ENCODE assay signal across 8 cellular contexts in genomic region chr4:152500798-152501434, GRCh38. TPM values are rescaled to one million over a fixed set of nuclear protein-coding genes. Genes with fewer than 3 reads are reported as not detected.
A peak's percentile ranks its signal among the peaks of the same experiment; 100 is the strongest.
DNase-seq lines count a peak whose midpoint lies in the region; ATAC-seq and TF ChIP-seq lines count a peak whose summit lies in the region.

No MANE protein-coding gene starts in this region.

- no peak for TF ChIP-seq POLR2A in spleen (IDR thresholded peaks at IDR 0.05)

- TF ChIP-seq CTCF in LNCAP (IDR thresholded peaks at IDR 0.05) (peak; percentile 74), spleen (IDR thresholded peaks at IDR 0.05 in 8 of 11, conservative IDR thresholded peaks at IDR 0.05 in 3 of 11) (peak; percentile 50 to 82 (median 76))

- peak; percentile 35 to 71 for DNase-seq in NCI-H524 (lab: John Stamatoyannopoulos, UW)
- DNase-seq in NCI-H524 treated with DMSO at 0.1 percent for 48 hours (lab: John Stamatoyannopoulos, UW), result no peak
- DNase-seq in SIG-M5 (lab: John Stamatoyannopoulos, UW), result peak; percentile 6
- peak; percentile 90 for DNase-seq in astrocyte of the hippocampus (ENCODE audit: low read depth, low spot score)
- peak; percentile 47 for DNase-seq in iPS DF 19.7 (ENCODE audit: low read depth, low spot score)
- no peak for DNase-seq in spleen

- H3K4me3 ChIP-seq in spleen, result no peak overlapping the region

- peak; percentile 69 for ATAC-seq in GM21723 (IDR thresholded peaks at IDR 0.05; ENCODE audit: unreplicated experiment)

- intact Hi-C loops in spleen (cut with DNase I; ENCODE audit: low total_unique reads), result no loop called here

- no peaks in the 10 kb centered on the region for H3K9me3 ChIP-seq in spleen

- H3K36me3 ChIP-seq in spleen, result no peaks in the 10 kb centered on the region

- H3K4me1 ChIP-seq in spleen, result peaks cover 0 to 42% (median 20%) of the 10 kb centered on the region in 6 donors

- peak overlapping the region in 6 of 8 donors; percentile 9 to 46 (median 25) for H3K27ac ChIP-seq in spleen

- WGBS in spleen, 5 donors, result 0 to 7% (median 1%) methylated on average over 1 of the region's 1 CpG

- H3K27me3 ChIP-seq in spleen (replicated peaks in 1 of 7), result no peaks in the 10 kb centered on the region

RNA-seq across cellular contexts. Expression of gene FBXW7, which starts 35.0 kb away (rescaled TPM):
- total RNA-seq in spleen, result 100 to 1,000 TPM in 2 of 7 donors, 10 to 100 TPM in 5; 68.2 to 140 (median 96.7) TPM
- 10 to 100 TPM; 11.5 to 20.5 (median 15.4) TPM for polyA plus RNA-seq in spleen

Comparison
In these comparisons a context has a peak if more than half of its experiments do, and no peak if none do; other contexts are left out.
1. DNase-seq: peak in NCI-H524 (2 of 2), SIG-M5 (single experiment), astrocyte of the hippocampus (single experiment) and iPS DF 19.7 (single experiment); none in NCI-H524 treated with DMSO at 0.1 percent for 48 hours (single experiment) and spleen (single experiment).